ENCODE assay signal across 15 cellular contexts in genomic region chr13:37495046-37495445, GRCh38.
DNase-seq lines count a peak whose midpoint lies in the region; ATAC-seq and TF ChIP-seq lines count a peak whose summit lies in the region.
"Had no signal": no experiment of that assay in that cellular context is flagged by ENCODE, and none has a peak within 500 bp of the region (broad histone marks: within the 10 kb centered on the region; RNA-seq: fewer than 3 reads in every experiment).

No MANE protein-coding gene starts in this region.

- H3K4me3 ChIP-seq in PC-9 (no peak overlapping the region), fibroblast of the aortic adventitia (ENCODE audit: low read depth, low read length) (no peak overlapping the region), Peyer's patch (no peak overlapping the region)

- H3K9me3 ChIP-seq in PC-9 (ENCODE audit: insufficient read depth, low read depth): no peaks in the 10 kb centered on the region
- no peaks in the 10 kb centered on the region for H3K9me3 ChIP-seq in Peyer's patch

- BruUV-seq in PC-9 (replicated peaks; lab: Mats Ljungman, UMichigan): no TSS peak

- H3K27ac ChIP-seq in PC-9 (no peak overlapping the region), Peyer's patch (no peak overlapping the region)
- H3K27ac ChIP-seq: epithelial cell of prostate, parathyroid adenoma had no signal

- TF ChIP-seq POLR2A in Peyer's patch (IDR thresholded peaks at IDR 0.05): no peak

- no peaks in the 10 kb centered on the region for H3K9me2 ChIP-seq in PC-9 (ENCODE audit: insufficient read depth)

- no peak overlapping the region for H2AFZ ChIP-seq in PC-9
- H2AFZ ChIP-seq: parathyroid adenoma had no signal

- H3F3A ChIP-seq in PC-9 (ENCODE audit: insufficient read depth, low read depth): peaks cover 14% of the 10 kb centered on the region; the same call in 1 of the 2 replicates

- H3K27me3 ChIP-seq in PC-9 (ENCODE audit: insufficient read depth, low read depth) (no peaks in the 10 kb centered on the region), Peyer's patch (no peaks in the 10 kb centered on the region)

- H3K4me1 Mint-ChIP-seq in effector memory CD8-positive, alpha-beta T cell (ENCODE audit: low read depth in 2 of 2): no peaks in the 10 kb centered on the region
- H3K4me1 Mint-ChIP-seq: CD4-positive, CD25-positive, alpha-beta regulatory T cell had no signal

- H3K27me3 Mint-ChIP-seq in effector memory CD8-positive, alpha-beta T cell: no peaks in the 10 kb centered on the region
- H3K27me3 Mint-ChIP-seq: activated CD4-positive, alpha-beta memory T cell treated with anti-CD3 and anti-CD28 coated beads for 36 hours; CD4-positive, CD25-positive, alpha-beta regulatory T cell had no signal

- H3K4me1 ChIP-seq in PC-9 (replicated peaks; ENCODE audit: insufficient read depth) (peaks cover 12% of the 10 kb centered on the region), Peyer's patch (no peaks in the 10 kb centered on the region)
- H3K4me1 ChIP-seq: parathyroid adenoma had no signal

- in situ Hi-C loops in Caki2 (cut with HindIII; ENCODE audit: low pct_unique_long_range_greater_than_20kb, low sequenced_read_pairs): no loop called here

- H3K4me3 Mint-ChIP-seq in effector memory CD8-positive, alpha-beta T cell: no peak overlapping the region
- H3K4me3 Mint-ChIP-seq: activated CD4-positive, alpha-beta memory T cell treated with anti-CD3 and anti-CD28 coated beads for 36 hours; CD4-positive, CD25-positive, alpha-beta regulatory T cell had no signal

- H3K36me3 ChIP-seq in PC-9 (ENCODE audit: low read depth) (no peaks in the 10 kb centered on the region), Peyer's patch (no peaks in the 10 kb centered on the region)

- H3K27ac Mint-ChIP-seq in effector memory CD8-positive, alpha-beta T cell: no peak overlapping the region
- H3K27ac Mint-ChIP-seq: activated CD4-positive, alpha-beta memory T cell treated with anti-CD3 and anti-CD28 coated beads for 36 hours; CD4-positive, CD25-positive, alpha-beta regulatory T cell had no signal

- peaks cover 0 to under 1% of the 10 kb centered on the region in 2 donors for H3K9me3 Mint-ChIP-seq in effector memory CD8-positive, alpha-beta T cell
- H3K9me3 Mint-ChIP-seq: activated CD4-positive, alpha-beta memory T cell treated with anti-CD3 and anti-CD28 coated beads for 36 hours had no signal

- POLR2A ChIA-PET in PC-9 (lab: Charles Lee; ENCODE audit: unreplicated experiment): no interaction called here

- ATAC-seq in effector memory CD8-positive, alpha-beta T cell (replicated peaks): no peak

- intact Hi-C loops in PC-9 (cut with micrococcal nuclease; ENCODE audit: unreplicated experiment): no loop called here

- H3K4me2 ChIP-seq in PC-9: no peak overlapping the region; the same call in 1 of the 2 replicates

- DNase-seq in Caki2 (ENCODE audit: low read depth): peak; percentile 53
- peak; percentile 78 for DNase-seq in GM04503 (ENCODE audit: low read depth)
- DNase-seq in PC-9: peak; percentile 55 to 61
- DNase-seq in fibroblast of the aortic adventitia (ENCODE audit: low read depth): peak; percentile 52
- DNase-seq in effector memory CD8-positive, alpha-beta T cell: no peak
- no peak for DNase-seq in GM19238 (ENCODE audit: insufficient read length, low spot score)
- DNase-seq in Peyer's patch: no peak
- no peak for DNase-seq in NCI-H2029 treated with DMSO at 0.1 percent for 48 hours (lab: John Stamatoyannopoulos, UW)
- DNase-seq: activated CD4-positive, alpha-beta memory T cell treated with anti-CD3 and anti-CD28 coated beads for 36 hours; CD4-positive, CD25-positive, alpha-beta regulatory T cell; central memory CD4-positive, alpha-beta T cell; stimulated activated CD4-positive, alpha-beta T cell treated with anti-CD3 and anti-CD28 coated beads, Interleukin-12 subunit alpha, Interleukin-12 subunit beta, amount 100 ng/mL, for 4 hours; T1000 had no signal

- no peaks in the 10 kb centered on the region for H3K79me2 ChIP-seq in PC-9 (ENCODE audit: low read depth)
- H3K79me2 ChIP-seq: parathyroid adenoma had no signal

- TF ChIP-seq CTCF in PC-9 (conservative IDR thresholded peaks at IDR 0.05): no peak
- TF ChIP-seq CTCF in fibroblast of the aortic adventitia (IDR thresholded peaks at IDR 0.05; ENCODE audit: insufficient read depth, low read length): no peak
- TF ChIP-seq CTCF in Peyer's patch (IDR thresholded peaks at IDR 0.05): no peak

- H4K20me1 ChIP-seq in PC-9 (ENCODE audit: insufficient read depth): no peaks in the 10 kb centered on the region

- H3K36me3 Mint-ChIP-seq in effector memory CD8-positive, alpha-beta T cell (ENCODE audit: insufficient read depth): no peaks in the 10 kb centered on the region
- H3K36me3 Mint-ChIP-seq: activated CD4-positive, alpha-beta memory T cell treated with anti-CD3 and anti-CD28 coated beads for 36 hours; CD4-positive, CD25-positive, alpha-beta regulatory T cell had no signal

- CTCF ChIA-PET in PC-9 (lab: Charles Lee): no interaction called here

Comparison
In these comparisons a context has a peak if more than half of its experiments do, and no peak if none do; other contexts are left out.
1. DNase-seq: peak in Caki2 (single experiment), GM04503 (single experiment), PC-9 (2 of 2) and fibroblast of the aortic adventitia (single experiment); none in effector memory CD8-positive, alpha-beta T cell (0 of 3), GM19238 (single experiment), Peyer's patch (0 of 3) and NCI-H2029 treated with DMSO at 0.1 percent for 48 hours (single experiment).